ENCODE assay signal across 19 cellular contexts in genomic region chr6:3891889-3892288, GRCh38.
"Had no signal": no experiment of that assay in that cellular context is flagged by ENCODE, and none has a peak within 500 bp of the region (broad histone marks: within the 10 kb centered on the region; RNA-seq: fewer than 3 reads in every experiment).

No MANE protein-coding gene starts in this region.

- H3K4me1 ChIP-seq: foreskin keratinocyte had no signal

- ATAC-seq: foreskin keratinocyte; left lobe of liver; lower lobe of right lung; natural killer cell treated with Interleukin-12 subunit alpha and Interleukin-12 subunit beta and Interleukin-15 and Interleukin-18, amount 100 ng/mL, for 72 hours; right lobe of liver had no signal

- H3K36me3 ChIP-seq: lower lobe of right lung, neural progenitor cell, ovary, right lobe of liver, transverse colon had no signal

- H3K4me2 ChIP-seq: neural progenitor cell had no signal

- H3K27ac ChIP-seq: foreskin keratinocyte, lower lobe of right lung, neural progenitor cell, ovary, right lobe of liver, transverse colon had no signal

- DNase-seq: caudate nucleus; effector CD4-positive, alpha-beta T cell; endodermal cell; erythroblast; foreskin keratinocyte; head of caudate nucleus; hippocampal formation; kidney glomerular epithelial cell; lower lobe of right lung; nucleus accumbens; ovary; stimulated activated CD4-positive, alpha-beta T cell treated with anti-CD3 and anti-CD28 coated beads, Interleukin-2, amount 100 ng/mL, for 24 hours; stimulated activated naive CD4-positive, alpha-beta T cell treated with Interleukin-2 at 50 U/mL for 16 hours; transverse colon had no signal

- H3K4me3 ChIP-seq: coronary artery, lower lobe of right lung, neural progenitor cell, ovary, right lobe of liver, transverse colon had no signal

- H3K9me3 ChIP-seq: lower lobe of right lung, ovary, right lobe of liver, transverse colon had no signal

- H3K9ac ChIP-seq: neural progenitor cell had no signal

- H3K27me3 ChIP-seq: neural progenitor cell, ovary, right lobe of liver, transverse colon had no signal
